20 cellular contexts compared by ENCODE assay signal in genomic region chr2:2519381-2519780, GRCh38.
DNase-seq lines count a peak whose midpoint lies in the region; ATAC-seq, FAIRE-seq and TF ChIP-seq lines count a peak whose summit lies in the region.
"Had no signal": no experiment of that assay in that cellular context is flagged by ENCODE, and none has a peak within 500 bp of the region (broad histone marks: within the 10 kb centered on the region; RNA-seq: fewer than 3 reads in every experiment).

No MANE protein-coding gene starts in this region.

- CTCF ChIA-PET in HepG2 (lab: Yijun Ruan, JAX; ENCODE audit: low intra/inter-chr PET ratio, low total read pairs), result no interaction called here

- H3K27me3 ChIP-seq in HepG2 (ENCODE audit: control insufficient read depth in 1 of 2, insufficient read depth in 2 of 2, low read length in 2 of 2) (peaks cover 0 to 32% of the 10 kb centered on the region in 2 experiments; a peak in 4 of 5 replicates), right lobe of liver (no peaks in the 10 kb centered on the region), neural cell (ENCODE audit: insufficient read depth, low read depth, low read length) (no peaks in the 10 kb centered on the region), Peyer's patch (no peaks in the 10 kb centered on the region), uterus (no peaks in the 10 kb centered on the region)
- H3K27me3 ChIP-seq: BLaER1 treated with 17β-estradiol and CSF1 and Interleukin-3, amounts not matched to agents 10 nM and 100 nM had no signal

- H3K4me1 ChIP-seq in HepG2 (ENCODE audit: insufficient read depth, low read length) (0 out of 2 replicates have a peak, but pooled peaks cover 6% of the 10 kb centered on the region), right lobe of liver (no peaks in the 10 kb centered on the region), Peyer's patch (no peaks in the 10 kb centered on the region), uterus (no peaks in the 10 kb centered on the region)
- H3K4me1 ChIP-seq: A549; BLaER1 treated with 17β-estradiol and CSF1 and Interleukin-3, amounts not matched to agents 10 nM and 100 nM; Caco-2 had no signal

- TF ChIP-seq EP300 in HepG2 (IDR thresholded peaks at IDR 0.05; ENCODE audit: low read depth in 2 of 2, low read length in 2 of 2) (no peak), HepG2 (CRISPR knock-in tag; IDR thresholded peaks at IDR 0.05; ENCODE audit: borderline replicate concordance) (no peak), neural cell (conservative IDR thresholded peaks at IDR 0.05; ENCODE audit: poor library complexity, severe bottlenecking) (no peak)

- H4K20me1 ChIP-seq in HepG2 (ENCODE audit: insufficient read depth, low read length) (no peaks in the 10 kb centered on the region), neural cell (ENCODE audit: insufficient read depth) (no peaks in the 10 kb centered on the region)
- H4K20me1 ChIP-seq: BLaER1 treated with 17β-estradiol and CSF1 and Interleukin-3, amounts not matched to agents 10 nM and 100 nM had no signal

- in situ Hi-C loops in HepG2 (cut with HindIII; ENCODE audit: extremely low pct_ligation_motif_present, low pct_unique_long_range_greater_than_20kb), result no loop called here

- H3K4me3 ChIP-seq in HepG2 (replicated peaks in 1 of 3; ENCODE audit: insufficient read depth in 1 of 3, low read depth in 2 of 3, low read length in 3 of 3) (no peak overlapping the region), right lobe of liver (no peak overlapping the region), neural cell (ENCODE audit: low read length) (no peak overlapping the region), Peyer's patch (no peak overlapping the region), uterus (no peak overlapping the region)
- H3K4me3 ChIP-seq: A549; BLaER1 treated with 17β-estradiol and CSF1 and Interleukin-3, amounts not matched to agents 10 nM and 100 nM had no signal

- 17% methylated on average over 1 of the region's 1 CpG for WGBS in HepG2 (ENCODE audit: low lambda C conversion rate)
- no CpG with 5 or more reads among the region's 1 CpG for WGBS in right lobe of liver (ENCODE audit: insufficient coverage, low coverage, low lambda C conversion rate, missing lambda C conversion rate)

- POLR2A ChIA-PET in HepG2 (lab: Yijun Ruan, JAX), result no interaction called here

- H2AFZ ChIP-seq in HepG2 (ENCODE audit: low read length) (no peak overlapping the region), neural cell (ENCODE audit: low read depth, low read length) (no peak overlapping the region)

- FAIRE-seq in HepG2 (lab: Jason Lieb, UNC), result no peak
- FAIRE-seq: A549, D721Med, G401.6, GM12891, GM19239 had no signal

- H3K9ac ChIP-seq in HepG2 (ENCODE audit: insufficient read depth, low read depth, low read length) (no peak overlapping the region), neural cell (ENCODE audit: low read length) (peak overlapping the region; percentile 67)
- H3K9ac ChIP-seq: BLaER1 treated with 17β-estradiol and CSF1 and Interleukin-3, amounts not matched to agents 10 nM and 100 nM had no signal

- H3K9me3 ChIP-seq in HepG2 (ENCODE audit: low read length), result no peaks in the 10 kb centered on the region
- H3K9me3 ChIP-seq in right lobe of liver, result no peaks in the 10 kb centered on the region
- H3K9me3 ChIP-seq in neural cell (ENCODE audit: low read length), result no peaks in the 10 kb centered on the region
- H3K9me3 ChIP-seq in Peyer's patch, result no peaks in the 10 kb centered on the region
- H3K9me3 ChIP-seq in uterus, result no peaks in the 10 kb centered on the region
- H3K9me3 ChIP-seq: A549; BLaER1 treated with 17β-estradiol and CSF1 and Interleukin-3, amounts not matched to agents 10 nM and 100 nM; Caco-2 had no signal

- DNase-seq in HepG2 (ENCODE audit: low spot score), result no peak
- no peak for DNase-seq in right lobe of liver
- no peak for DNase-seq in Peyer's patch
- DNase-seq in uterus, result no peak
- DNase-seq: AML-193; Caco-2; Calu3; CD4-positive, alpha-beta T cell; CD8-positive, alpha-beta T cell; DMS79 treated with DMSO at 0.1 percent for 48 hours; GF-D8 had no signal

- no peaks in the 10 kb centered on the region for H3F3A ChIP-seq in neural cell (ENCODE audit: insufficient read depth, low read length, poor library complexity, severe bottlenecking)

- TF ChIP-seq POLR2A in HepG2 (IDR thresholded peaks at IDR 0.05; ENCODE audit: insufficient read depth in 1 of 2, low read depth in 2 of 2, low read length in 2 of 2) (no peak), right lobe of liver (IDR thresholded peaks at IDR 0.05) (no peak), Peyer's patch (IDR thresholded peaks at IDR 0.05) (no peak), uterus (IDR thresholded peaks at IDR 0.05) (no peak)

- TF ChIP-seq CTCF in HepG2 (CRISPR knock-in tag; IDR thresholded peaks at IDR 0.05), result no peak
- TF ChIP-seq CTCF in right lobe of liver (IDR thresholded peaks at IDR 0.05), result no peak
- TF ChIP-seq CTCF in neural cell (IDR thresholded peaks at IDR 0.05; ENCODE audit: poor library complexity, severe bottlenecking), result no peak
- no peak for TF ChIP-seq CTCF in Peyer's patch (IDR thresholded peaks at IDR 0.05)
- no peak for TF ChIP-seq CTCF in uterus (IDR thresholded peaks at IDR 0.05)

- no peaks in the 10 kb centered on the region for H3K9me2 ChIP-seq in neural cell (ENCODE audit: insufficient read depth, low read length)

- no peak for TF ChIP-seq RAD21 in HepG2 (CRISPR knock-in tag; IDR thresholded peaks at IDR 0.05)
- no peak for TF ChIP-seq RAD21 in neural cell (conservative IDR thresholded peaks at IDR 0.05)

- H3K4me2 ChIP-seq in HepG2 (ENCODE audit: low read depth, low read length) (no peak overlapping the region), neural cell (ENCODE audit: low read length) (no peak overlapping the region)
- H3K4me2 ChIP-seq: A549; BLaER1 treated with 17β-estradiol and CSF1 and Interleukin-3, amounts not matched to agents 10 nM and 100 nM had no signal

- BruUV-seq in HepG2 (replicated peaks; lab: Mats Ljungman, UMichigan), result no TSS peak

- H3K36me3 ChIP-seq in HepG2 (replicated peaks in 1 of 2; ENCODE audit: control insufficient read depth in 1 of 2, insufficient read depth in 2 of 2, low read length in 2 of 2) (no peaks in the 10 kb centered on the region), right lobe of liver (no peaks in the 10 kb centered on the region), neural cell (ENCODE audit: insufficient read depth, low read length) (no peaks in the 10 kb centered on the region), Peyer's patch (no peaks in the 10 kb centered on the region), uterus (no peaks in the 10 kb centered on the region)
- H3K36me3 ChIP-seq: BLaER1 treated with 17β-estradiol and CSF1 and Interleukin-3, amounts not matched to agents 10 nM and 100 nM had no signal

- intact Hi-C loops in HepG2 (cut with micrococcal nuclease; ENCODE audit: unreplicated experiment), result no loop called here
- intact Hi-C loops in right lobe of liver (cut with DNase I), result no loop called here
- intact Hi-C loops in uterus (cut with DNase I; ENCODE audit: low total_unique reads), result no loop called here

- H3K27ac ChIP-seq in HepG2 (ENCODE audit: extremely low read length, insufficient read depth, low read length) (no peak overlapping the region), right lobe of liver (no peak overlapping the region), neural cell (ENCODE audit: low read length) (peak overlapping the region; percentile 73), Peyer's patch (no peak overlapping the region), uterus (no peak overlapping the region)
- H3K27ac ChIP-seq: 22Rv1; A549; BLaER1 treated with 17β-estradiol and CSF1 and Interleukin-3, amounts not matched to agents 10 nM and 100 nM; C4-2B had no signal

- no peaks in the 10 kb centered on the region for H3K79me2 ChIP-seq in HepG2 (ENCODE audit: insufficient read depth, low read length)
- no peaks in the 10 kb centered on the region for H3K79me2 ChIP-seq in neural cell (replicated peaks; ENCODE audit: insufficient read depth, low read length)

- ATAC-seq in HepG2, result no peak
- ATAC-seq in right lobe of liver, result no peak
- ATAC-seq: A549; CD8-positive, alpha-beta T cell had no signal

TF ChIP-seq in HepG2, 621 proteins besides CTCF, POLR2A, EP300 and RAD21:
- TF ChIP-seq CREB1 (IDR thresholded peaks at IDR 0.05) (peak; percentile 7; the same call in 1 of the 2 replicates), CREB1 (CRISPR knock-in tag; IDR thresholded peaks at IDR 0.05) (no peak), ZNF232 (CRISPR knock-in tag; IDR thresholded peaks at IDR 0.05; ENCODE audit: borderline replicate concordance) (no peak)

TF ChIP-seq in neural cell, 6 proteins besides CTCF, POLR2A, EP300 and RAD21:
- TF ChIP-seq TAF1 (IDR thresholded peaks at IDR 0.05; ENCODE audit: low read depth), result no peak
- no peak for TF ChIP-seq SMC3 (conservative IDR thresholded peaks at IDR 0.05; ENCODE audit: poor library complexity)
- no peak for TF ChIP-seq REST (IDR thresholded peaks at IDR 0.05; ENCODE audit: borderline replicate concordance)
- no peak for TF ChIP-seq MXI1 (conservative IDR thresholded peaks at IDR 0.05; ENCODE audit: poor library complexity, severe bottlenecking)
- no peak for TF ChIP-seq EZH2 (IDR thresholded peaks at IDR 0.05; ENCODE audit: borderline replicate concordance, insufficient read depth, low read length, poor library complexity, severe bottlenecking)
- TF ChIP-seq POLR2AphosphoS5 (IDR thresholded peaks at IDR 0.05), result no peak
TF ChIP-seq in neural cell: peak in this region for 0.
